In the genomic region with DNA sequence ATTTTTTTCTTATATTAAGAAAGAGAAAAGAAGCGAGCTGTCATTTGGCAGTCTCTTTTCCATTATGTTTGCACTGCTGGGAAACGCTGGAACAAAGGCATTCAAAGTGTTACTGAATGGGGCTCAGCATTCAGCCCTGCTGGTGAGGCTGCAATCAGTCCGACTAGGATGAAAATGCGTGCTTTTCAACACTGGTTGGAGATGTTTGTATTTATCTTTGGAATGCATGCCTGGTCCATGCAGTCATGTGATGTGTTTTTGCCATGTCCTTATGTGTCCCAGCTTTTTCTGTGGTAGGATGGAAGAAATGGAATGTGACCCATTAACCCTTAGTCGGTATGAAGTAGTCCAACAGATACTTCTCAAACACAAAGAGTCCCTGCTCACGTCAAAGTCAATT, we compare ENCODE assay signal across 17 cellular contexts.
DNase-seq lines count a peak whose midpoint lies in the region; ATAC-seq, FAIRE-seq and TF ChIP-seq lines count a peak whose summit lies in the region.
"Had no signal": no experiment of that assay in that cellular context is flagged by ENCODE, and none has a peak within 500 bp of the region (broad histone marks: within the 10 kb centered on the region; RNA-seq: fewer than 3 reads in every experiment).

No MANE protein-coding gene starts in this region.

- H3K4me2 ChIP-seq in GM23248 (ENCODE audit: unreplicated experiment) (no peak overlapping the region), astrocyte (ENCODE audit: low read length) (peak overlapping the region; percentile 71), neural progenitor cell (peak overlapping the region; percentile 58)

- no peaks in the 10 kb centered on the region for H3K9me2 ChIP-seq in GM23248 (ENCODE audit: insufficient read depth)

- H3K4me3 ChIP-seq in GM23248 (no peak overlapping the region), astrocyte (ENCODE audit: insufficient read depth, low read depth, low read length) (no peak overlapping the region), heart left ventricle (peak overlapping the region in 5 of 12 donors; percentile 0 to 16 (median 2)), neural progenitor cell (no peak overlapping the region)
- H3K4me3 ChIP-seq: gastroesophageal sphincter had no signal

- WGBS in GM23248 (ENCODE audit: low coverage in 1 of 2, low lambda C conversion rate in 2 of 2, missing lambda C conversion rate in 2 of 2), 2 experiments, result 25 to 35% methylated on average over 6 of the region's 6 CpGs
- 8 to 16% (median 11%) methylated on average over 6 of the region's 6 CpGs for WGBS in heart left ventricle, 4 donors

- H3K27me3 Mint-ChIP-seq in astrocyte (ENCODE audit: low read depth, unreplicated experiment) (no peaks in the 10 kb centered on the region), neural progenitor cell (ENCODE audit: insufficient read depth, low read depth) (peaks cover 4% of the 10 kb centered on the region)
- H3K27me3 Mint-ChIP-seq in activated T-cell treated with anti-CD3 and anti-CD28 coated beads, Interleukin-2, amount 50 U/mL, for 24 hours, result no peaks in the 10 kb centered on the region
- H3K27me3 Mint-ChIP-seq: activated CD8-positive, alpha-beta memory T cell treated with anti-CD3 and anti-CD28 coated beads, Interleukin-2, amount 10 ng/mL, durations not matched to agents 7 days and 5 days; CD4-positive, CD25-positive, alpha-beta regulatory T cell; stimulated activated memory B cell treated with anti-CD40 and anti-IgM and Interleukin-4, amounts not matched to agents 10 μg/mL and 1 μg/mL and 100 μg/mL, for 72 hours had no signal

- no peaks in the 10 kb centered on the region for H3K36me3 Mint-ChIP-seq in astrocyte (ENCODE audit: low read depth, unreplicated experiment)
- H3K36me3 Mint-ChIP-seq in neural progenitor cell, result peaks cover 11% of the 10 kb centered on the region
- no peaks in the 10 kb centered on the region for H3K36me3 Mint-ChIP-seq in activated T-cell treated with anti-CD3 and anti-CD28 coated beads, Interleukin-2, amount 50 U/mL, for 24 hours (ENCODE audit: low read depth)
- H3K36me3 Mint-ChIP-seq: activated CD8-positive, alpha-beta memory T cell treated with anti-CD3 and anti-CD28 coated beads, Interleukin-2, amount 10 ng/mL, durations not matched to agents 7 days and 5 days; CD4-positive, CD25-positive, alpha-beta regulatory T cell; naive B cell; stimulated activated memory B cell treated with anti-CD40 and anti-IgM and Interleukin-4, amounts not matched to agents 10 μg/mL and 1 μg/mL and 100 μg/mL, for 72 hours had no signal

- in situ Hi-C loops in GM23248 (cut with MboI), result no loop called here

- H3K36me3 ChIP-seq in GM23248 (ENCODE audit: low read depth), result no peaks in the 10 kb centered on the region
- H3K36me3 ChIP-seq in astrocyte (ENCODE audit: insufficient read depth, low read length), result no peaks in the 10 kb centered on the region
- no peaks in the 10 kb centered on the region for H3K36me3 ChIP-seq in heart left ventricle
- no peaks in the 10 kb centered on the region for H3K36me3 ChIP-seq in neural progenitor cell
- H3K36me3 ChIP-seq: gastroesophageal sphincter had no signal

- TF ChIP-seq CTCF in astrocyte (IDR thresholded peaks at IDR 0.05; ENCODE audit: insufficient read depth, low read depth, low read length) (no peak), heart left ventricle (IDR thresholded peaks at IDR 0.05) (no peak), neural progenitor cell (IDR thresholded peaks at IDR 0.05) (peak; percentile 20)

- H3K4me1 Mint-ChIP-seq in astrocyte (ENCODE audit: low read depth, unreplicated experiment) (peaks cover 21% of the 10 kb centered on the region), neural progenitor cell (peaks cover 56% of the 10 kb centered on the region)
- H3K4me1 Mint-ChIP-seq in activated T-cell treated with anti-CD3 and anti-CD28 coated beads, Interleukin-2, amount 50 U/mL, for 24 hours (ENCODE audit: low read depth), result no peaks in the 10 kb centered on the region
- H3K4me1 Mint-ChIP-seq: activated CD8-positive, alpha-beta memory T cell treated with anti-CD3 and anti-CD28 coated beads, Interleukin-2, amount 10 ng/mL, durations not matched to agents 7 days and 5 days; CD4-positive, CD25-positive, alpha-beta regulatory T cell; naive B cell; stimulated activated memory B cell treated with anti-CD40 and anti-IgM and Interleukin-4, amounts not matched to agents 10 μg/mL and 1 μg/mL and 100 μg/mL, for 72 hours had no signal

- H3K4me3 Mint-ChIP-seq in astrocyte (ENCODE audit: unreplicated experiment), result no peak overlapping the region
- peak overlapping the region; percentile 74 for H3K4me3 Mint-ChIP-seq in neural progenitor cell
- no peak overlapping the region for H3K4me3 Mint-ChIP-seq in activated T-cell treated with anti-CD3 and anti-CD28 coated beads, Interleukin-2, amount 50 U/mL, for 24 hours
- H3K4me3 Mint-ChIP-seq: activated CD8-positive, alpha-beta memory T cell treated with anti-CD3 and anti-CD28 coated beads, Interleukin-2, amount 10 ng/mL, durations not matched to agents 7 days and 5 days; CD4-positive, CD25-positive, alpha-beta regulatory T cell; naive B cell; stimulated activated memory B cell treated with anti-CD40 and anti-IgM and Interleukin-4, amounts not matched to agents 10 μg/mL and 1 μg/mL and 100 μg/mL, for 72 hours had no signal

- H3K27ac Mint-ChIP-seq in astrocyte (ENCODE audit: unreplicated experiment) (peak overlapping the region; percentile 73), neural progenitor cell (peak overlapping the region; percentile 98)
- H3K27ac Mint-ChIP-seq in activated T-cell treated with anti-CD3 and anti-CD28 coated beads, Interleukin-2, amount 50 U/mL, for 24 hours, result no peak overlapping the region
- H3K27ac Mint-ChIP-seq: activated CD8-positive, alpha-beta memory T cell treated with anti-CD3 and anti-CD28 coated beads, Interleukin-2, amount 10 ng/mL, durations not matched to agents 7 days and 5 days; CD4-positive, CD25-positive, alpha-beta regulatory T cell; naive B cell; stimulated activated memory B cell treated with anti-CD40 and anti-IgM and Interleukin-4, amounts not matched to agents 10 μg/mL and 1 μg/mL and 100 μg/mL, for 72 hours had no signal

- DNase-seq in GM23248, result peak; percentile 11
- peak; percentile 24 for DNase-seq in astrocyte (ENCODE audit: low read depth)
- no peak for DNase-seq in heart left ventricle
- peak; percentile 77 for DNase-seq in neural progenitor cell (ENCODE audit: low spot score)
- DNase-seq in activated T-cell treated with anti-CD3 and anti-CD28 coated beads, Interleukin-2, amount 50 U/mL, for 24 hours, result no peak
- DNase-seq: activated CD8-positive, alpha-beta memory T cell treated with anti-CD3 and anti-CD28 coated beads, Interleukin-2, amount 10 ng/mL, durations not matched to agents 7 days and 5 days; aorta; CD4-positive, CD25-positive, alpha-beta regulatory T cell; naive B cell; NCI-H187 treated with DMSO at 0.1 percent for 48 hours; T-helper 9 cell had no signal

- H3K27ac ChIP-seq in GM23248, result no peak overlapping the region
- H3K27ac ChIP-seq in astrocyte (ENCODE audit: low read depth, low read length), result no peak overlapping the region
- no peak overlapping the region for H3K27ac ChIP-seq in heart left ventricle
- no peak overlapping the region for H3K27ac ChIP-seq in neural progenitor cell
- H3K27ac ChIP-seq: gastroesophageal sphincter had no signal

- no peak overlapping the region for H2AFZ ChIP-seq in GM23248
- H2AFZ ChIP-seq in astrocyte (ENCODE audit: low read depth, low read length), result peak overlapping the region; percentile 49
- no peak overlapping the region for H2AFZ ChIP-seq in neural progenitor cell (replicated peaks)

- no peaks in the 10 kb centered on the region for H3F3A ChIP-seq in GM23248 (ENCODE audit: insufficient read depth)
- peaks cover 29% of the 10 kb centered on the region for H3F3A ChIP-seq in neural progenitor cell (ENCODE audit: low read depth)

- TF ChIP-seq POLR2A in heart left ventricle (IDR thresholded peaks at IDR 0.05), result no peak

- ATAC-seq in heart left ventricle (peak in 3 of 4 donors; percentile 57 to 74 (median 72)), GM18520 (IDR thresholded peaks at IDR 0.05; ENCODE audit: unreplicated experiment) (no peak), HG02852 (IDR thresholded peaks at IDR 0.05; ENCODE audit: unreplicated experiment) (no peak), HG02885 (IDR thresholded peaks at IDR 0.05; ENCODE audit: poor library complexity, unreplicated experiment) (no peak)
- ATAC-seq: activated CD8-positive, alpha-beta memory T cell treated with anti-CD3 and anti-CD28 coated beads, Interleukin-2, amount 10 ng/mL, durations not matched to agents 7 days and 5 days; gastroesophageal sphincter; stimulated activated memory B cell treated with anti-CD40 and anti-IgM and Interleukin-4, amounts not matched to agents 10 μg/mL and 1 μg/mL and 100 μg/mL, for 72 hours had no signal

- H3K9me3 Mint-ChIP-seq in astrocyte (ENCODE audit: unreplicated experiment) (no peaks in the 10 kb centered on the region), neural progenitor cell (peaks cover 26% of the 10 kb centered on the region)
- peaks cover 2% of the 10 kb centered on the region for H3K9me3 Mint-ChIP-seq in activated T-cell treated with anti-CD3 and anti-CD28 coated beads, Interleukin-2, amount 50 U/mL, for 24 hours
- H3K9me3 Mint-ChIP-seq: stimulated activated memory B cell treated with anti-CD40 and anti-IgM and Interleukin-4, amounts not matched to agents 10 μg/mL and 1 μg/mL and 100 μg/mL, for 72 hours had no signal

- H3K79me2 ChIP-seq in GM23248 (ENCODE audit: insufficient read depth), result no peaks in the 10 kb centered on the region
- H3K79me2 ChIP-seq in astrocyte (ENCODE audit: insufficient read depth, low read length), result no peaks in the 10 kb centered on the region
- H3K79me2 ChIP-seq in neural progenitor cell (ENCODE audit: low read depth), result no peaks in the 10 kb centered on the region

- H3K9ac ChIP-seq in GM23248, result no peak overlapping the region
- no peak overlapping the region for H3K9ac ChIP-seq in astrocyte (ENCODE audit: low read length)
- H3K9ac ChIP-seq in neural progenitor cell, result no peak overlapping the region

- FAIRE-seq in astrocyte (lab: Jason Lieb, UNC), result peak; percentile 26
- FAIRE-seq: GM12891 had no signal

- no peaks in the 10 kb centered on the region for H4K20me1 ChIP-seq in GM23248 (ENCODE audit: insufficient read depth)
- no peaks in the 10 kb centered on the region for H4K20me1 ChIP-seq in astrocyte (ENCODE audit: insufficient read depth, low read length)
- no peaks in the 10 kb centered on the region for H4K20me1 ChIP-seq in neural progenitor cell (ENCODE audit: low read depth)

- intact Hi-C loops in heart left ventricle (cut with DNase I), result loop anchor here in 2 of 10 donors (10.0 kb wide), 2 partner anchors 515 to 605 kb away; partner anchors contain the start of gene ZNF608 (in 1 of the 2)

- no peaks in the 10 kb centered on the region for H3K9me3 ChIP-seq in GM23248 (ENCODE audit: low read depth)
- H3K9me3 ChIP-seq in astrocyte (ENCODE audit: insufficient read depth, low read depth, low read length), result no peaks in the 10 kb centered on the region
- H3K9me3 ChIP-seq in heart left ventricle, result peaks cover 0 to 9% (median 0%) of the 10 kb centered on the region in 12 donors
- no peaks in the 10 kb centered on the region for H3K9me3 ChIP-seq in neural progenitor cell (ENCODE audit: low read depth)
- H3K9me3 ChIP-seq: gastroesophageal sphincter had no signal

- H3K27me3 ChIP-seq in GM23248 (replicated peaks; ENCODE audit: insufficient read depth) (no peaks in the 10 kb centered on the region), astrocyte (ENCODE audit: insufficient read depth, low read length) (no peaks in the 10 kb centered on the region), heart left ventricle (no peaks in the 10 kb centered on the region), neural progenitor cell (peaks cover 11% of the 10 kb centered on the region)
- H3K27me3 ChIP-seq: gastroesophageal sphincter had no signal

- H3K4me1 ChIP-seq in GM23248 (ENCODE audit: insufficient read depth) (no peaks in the 10 kb centered on the region), astrocyte (ENCODE audit: insufficient read depth, low read length) (peaks cover 3% of the 10 kb centered on the region), heart left ventricle (peaks cover 0 to 22% (median 12%) of the 10 kb centered on the region in 12 donors), neural progenitor cell (peaks cover 31% of the 10 kb centered on the region)

Comparison
In these comparisons a context has a peak if more than half of its experiments do, and no peak if none do; other contexts are left out.
1. DNase-seq: peak in GM23248 (single experiment), astrocyte (single experiment) and neural progenitor cell (single experiment); none in heart left ventricle (0 of 5) and activated T-cell treated with anti-CD3 and anti-CD28 coated beads, Interleukin-2, amount 50 U/mL, for 24 hours (single experiment).
2. ATAC-seq: peak in heart left ventricle (3 of 4); none in GM18520 (single experiment), HG02852 (single experiment) and HG02885 (single experiment).